ENCODE assay signal across 1 cellular context in the genomic region with DNA sequence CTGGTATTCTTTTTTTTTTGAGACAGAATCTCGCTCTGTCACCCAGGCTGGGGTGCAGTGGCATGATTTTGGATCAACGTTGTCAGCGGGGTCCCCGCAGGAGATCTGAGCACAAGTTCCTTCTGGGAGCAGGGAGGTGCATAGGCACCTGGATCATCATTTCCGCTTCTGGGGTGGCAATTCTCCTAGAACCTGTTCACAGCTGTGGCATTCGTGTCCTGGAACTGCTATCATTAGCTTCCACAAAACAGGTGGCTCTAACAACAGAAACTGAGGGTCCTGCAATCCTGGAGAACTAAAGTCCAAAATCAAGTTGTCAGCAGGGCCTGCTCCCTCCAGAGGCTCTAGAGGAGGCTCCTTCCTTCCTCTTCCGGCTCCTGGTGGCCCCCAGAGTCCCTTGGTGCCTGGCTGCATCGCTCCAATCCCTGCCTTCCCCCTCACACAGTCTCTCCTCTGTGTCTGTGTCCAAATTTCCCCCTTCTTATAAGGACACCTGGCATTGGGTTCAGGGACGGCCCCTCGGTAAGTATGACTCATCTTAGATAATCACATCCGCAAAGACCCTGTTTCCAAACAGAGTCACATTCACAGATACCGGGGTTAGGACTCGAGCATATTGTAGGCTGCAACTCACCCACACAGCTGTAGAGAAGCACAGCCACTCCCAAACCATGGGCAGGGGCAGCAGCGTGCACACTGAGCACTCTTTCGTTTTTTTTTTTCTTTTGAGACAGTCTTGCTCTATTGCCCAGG.
TF ChIP-seq lines count a peak whose summit lies in the region.

No MANE protein-coding gene starts in this region.

TF ChIP-seq in GM12878, 131 proteins besides CTCF, POLR2A, EP300 and RAD21 (continued from another document and continues in another):
- no peak for TF ChIP-seq ZNF384 (IDR thresholded peaks at IDR 0.05; ENCODE audit: borderline replicate concordance, low read depth, low read length)
- TF ChIP-seq, protein P1, sequence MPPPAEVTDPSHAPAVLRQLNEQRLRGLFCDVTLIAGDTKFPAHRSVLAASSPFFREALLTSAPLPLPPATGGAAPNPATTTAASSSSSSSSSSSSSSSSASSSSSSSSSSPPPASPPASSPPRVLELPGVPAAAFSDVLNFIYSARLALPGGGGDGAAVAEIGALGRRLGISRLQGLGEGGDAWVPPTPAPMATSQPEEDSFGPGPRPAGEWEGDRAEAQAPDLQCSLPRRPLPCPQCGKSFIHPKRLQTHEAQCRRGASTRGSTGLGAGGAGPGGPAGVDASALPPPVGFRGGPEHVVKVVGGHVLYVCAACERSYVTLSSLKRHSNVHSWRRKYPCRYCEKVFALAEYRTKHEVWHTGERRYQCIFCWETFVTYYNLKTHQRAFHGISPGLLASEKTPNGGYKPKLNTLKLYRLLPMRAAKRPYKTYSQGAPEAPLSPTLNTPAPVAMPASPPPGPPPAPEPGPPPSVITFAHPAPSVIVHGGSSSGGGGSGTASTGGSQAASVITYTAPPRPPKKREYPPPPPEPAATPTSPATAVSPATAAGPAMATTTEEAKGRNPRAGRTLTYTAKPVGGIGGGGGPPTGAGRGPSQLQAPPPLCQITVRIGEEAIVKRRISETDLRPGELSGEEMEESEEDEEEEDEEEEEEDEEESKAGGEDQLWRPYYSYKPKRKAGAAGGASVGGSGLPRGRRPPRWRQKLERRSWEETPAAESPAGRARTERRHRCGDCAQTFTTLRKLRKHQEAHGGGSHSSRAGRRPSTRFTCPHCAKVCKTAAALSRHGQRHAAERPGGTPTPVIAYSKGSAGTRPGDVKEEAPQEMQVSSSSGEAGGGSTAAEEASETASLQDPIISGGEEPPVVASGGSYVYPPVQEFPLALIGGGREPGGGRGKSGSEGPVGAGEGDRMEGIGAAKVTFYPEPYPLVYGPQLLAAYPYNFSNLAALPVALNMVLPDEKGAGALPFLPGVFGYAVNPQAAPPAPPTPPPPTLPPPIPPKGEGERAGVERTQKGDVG (CRISPR knock-in tag; IDR thresholded peaks at IDR 0.05), result no peak
- TF ChIP-seq ZNF274 (IDR thresholded peaks at IDR 0.05; ENCODE audit: insufficient read depth, insufficient read length), result no peak
- TF ChIP-seq ZBED1 (IDR thresholded peaks at IDR 0.05; ENCODE audit: borderline replicate concordance), result no peak
- peak; percentile 46 to 57; a peak in 3 of 4 replicates for TF ChIP-seq BHLHE40 (IDR thresholded peaks at IDR 0.05; ENCODE audit: borderline replicate concordance in 1 of 2, low read depth in 2 of 2, low read length in 1 of 2)
- no peak; the same call in 1 of the 2 replicates for TF ChIP-seq POLR2AphosphoS5 (IDR thresholded peaks at IDR 0.05; ENCODE audit: low read length)
- no peak for TF ChIP-seq ESRRA (IDR thresholded peaks at IDR 0.05; ENCODE audit: low read length)
- no peak for TF ChIP-seq BMI1 (IDR thresholded peaks at IDR 0.05; ENCODE audit: borderline replicate concordance)
- TF ChIP-seq, protein P2, sequence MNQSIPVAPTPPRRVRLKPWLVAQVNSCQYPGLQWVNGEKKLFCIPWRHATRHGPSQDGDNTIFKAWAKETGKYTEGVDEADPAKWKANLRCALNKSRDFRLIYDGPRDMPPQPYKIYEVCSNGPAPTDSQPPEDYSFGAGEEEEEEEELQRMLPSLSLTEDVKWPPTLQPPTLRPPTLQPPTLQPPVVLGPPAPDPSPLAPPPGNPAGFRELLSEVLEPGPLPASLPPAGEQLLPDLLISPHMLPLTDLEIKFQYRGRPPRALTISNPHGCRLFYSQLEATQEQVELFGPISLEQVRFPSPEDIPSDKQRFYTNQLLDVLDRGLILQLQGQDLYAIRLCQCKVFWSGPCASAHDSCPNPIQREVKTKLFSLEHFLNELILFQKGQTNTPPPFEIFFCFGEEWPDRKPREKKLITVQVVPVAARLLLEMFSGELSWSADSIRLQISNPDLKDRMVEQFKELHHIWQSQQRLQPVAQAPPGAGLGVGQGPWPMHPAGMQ (IDR thresholded peaks at IDR 0.05; ENCODE audit: borderline replicate concordance), result no peak
- TF ChIP-seq RCOR1 (conservative IDR thresholded peaks at IDR 0.05; ENCODE audit: low read depth, low read length), result no peak
- TF ChIP-seq GATAD2B (conservative IDR thresholded peaks at IDR 0.05; ENCODE audit: low read depth), result peak; percentile 16; the same call in 1 of the 2 replicates
- peak; percentile 66; the same call in 1 of the 3 replicates for TF ChIP-seq POU2F2 (IDR thresholded peaks at IDR 0.05; ENCODE audit: borderline replicate concordance, low read depth, low read length)
- no peak for TF ChIP-seq YBX1 (IDR thresholded peaks at IDR 0.05)
- no peak for TF ChIP-seq STAT3 (IDR thresholded peaks at IDR 0.05; ENCODE audit: low read depth, low read length)
- peak; percentile 94; the same call in 1 of the 2 replicates for TF ChIP-seq TCF12 (IDR thresholded peaks at IDR 0.05; ENCODE audit: low read depth, low read length)
- no peak for TF ChIP-seq HDAC6 (IDR thresholded peaks at IDR 0.05; ENCODE audit: unreplicated experiment)
- TF ChIP-seq YY1 (IDR thresholded peaks at IDR 0.05; ENCODE audit: low read depth, low read length), result no peak
- TF ChIP-seq, protein P3, sequence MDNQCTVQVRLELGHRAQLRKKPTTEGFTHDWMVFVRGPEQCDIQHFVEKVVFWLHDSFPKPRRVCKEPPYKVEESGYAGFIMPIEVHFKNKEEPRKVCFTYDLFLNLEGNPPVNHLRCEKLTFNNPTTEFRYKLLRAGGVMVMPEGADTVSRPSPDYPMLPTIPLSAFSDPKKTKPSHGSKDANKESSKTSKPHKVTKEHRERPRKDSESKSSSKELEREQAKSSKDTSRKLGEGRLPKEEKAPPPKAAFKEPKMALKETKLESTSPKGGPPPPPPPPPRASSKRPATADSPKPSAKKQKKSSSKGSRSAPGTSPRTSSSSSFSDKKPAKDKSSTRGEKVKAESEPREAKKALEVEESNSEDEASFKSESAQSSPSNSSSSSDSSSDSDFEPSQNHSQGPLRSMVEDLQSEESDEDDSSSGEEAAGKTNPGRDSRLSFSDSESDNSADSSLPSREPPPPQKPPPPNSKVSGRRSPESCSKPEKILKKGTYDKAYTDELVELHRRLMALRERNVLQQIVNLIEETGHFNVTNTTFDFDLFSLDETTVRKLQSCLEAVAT (IDR thresholded peaks at IDR 0.05), result no peak; the same call in 1 of the 2 replicates
- TF ChIP-seq FOXK2 (IDR thresholded peaks at IDR 0.05), result no peak
- TF ChIP-seq ASH2L (IDR thresholded peaks at IDR 0.05; ENCODE audit: borderline replicate concordance, low read depth), result no peak
- no peak for TF ChIP-seq NFXL1 (IDR thresholded peaks at IDR 0.05; ENCODE audit: borderline replicate concordance)
- TF ChIP-seq CHD1 (IDR thresholded peaks at IDR 0.05; ENCODE audit: low read depth, low read length), result no peak
- no peak for TF ChIP-seq NR2C2 (IDR thresholded peaks at IDR 0.05; ENCODE audit: borderline replicate concordance, control insufficient read depth, insufficient read length, low read depth)
- no peak for TF ChIP-seq HCFC1 (IDR thresholded peaks at IDR 0.05; ENCODE audit: low read length)
- no peak for TF ChIP-seq MYB (IDR thresholded peaks at IDR 0.05; ENCODE audit: borderline replicate concordance, low read depth, low read length)
- no peak for TF ChIP-seq KDM1A (IDR thresholded peaks at IDR 0.05; ENCODE audit: borderline replicate concordance)
- 0 out of 3 replicates have a peak, but pooled peaks of 1 of the 2 experiments have one; percentile 12 for TF ChIP-seq EGR1 (IDR thresholded peaks at IDR 0.05; ENCODE audit: borderline replicate concordance in 1 of 2, low read depth in 2 of 2, low read length in 2 of 2)
- TF ChIP-seq RUNX3 (IDR thresholded peaks at IDR 0.05; ENCODE audit: low read length), result peak; percentile 75
- TF ChIP-seq, protein P4, sequence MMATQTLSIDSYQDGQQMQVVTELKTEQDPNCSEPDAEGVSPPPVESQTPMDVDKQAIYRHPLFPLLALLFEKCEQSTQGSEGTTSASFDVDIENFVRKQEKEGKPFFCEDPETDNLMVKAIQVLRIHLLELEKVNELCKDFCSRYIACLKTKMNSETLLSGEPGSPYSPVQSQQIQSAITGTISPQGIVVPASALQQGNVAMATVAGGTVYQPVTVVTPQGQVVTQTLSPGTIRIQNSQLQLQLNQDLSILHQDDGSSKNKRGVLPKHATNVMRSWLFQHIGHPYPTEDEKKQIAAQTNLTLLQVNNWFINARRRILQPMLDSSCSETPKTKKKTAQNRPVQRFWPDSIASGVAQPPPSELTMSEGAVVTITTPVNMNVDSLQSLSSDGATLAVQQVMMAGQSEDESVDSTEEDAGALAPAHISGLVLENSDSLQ (IDR thresholded peaks at IDR 0.05), result no peak
- TF ChIP-seq, protein P5, sequence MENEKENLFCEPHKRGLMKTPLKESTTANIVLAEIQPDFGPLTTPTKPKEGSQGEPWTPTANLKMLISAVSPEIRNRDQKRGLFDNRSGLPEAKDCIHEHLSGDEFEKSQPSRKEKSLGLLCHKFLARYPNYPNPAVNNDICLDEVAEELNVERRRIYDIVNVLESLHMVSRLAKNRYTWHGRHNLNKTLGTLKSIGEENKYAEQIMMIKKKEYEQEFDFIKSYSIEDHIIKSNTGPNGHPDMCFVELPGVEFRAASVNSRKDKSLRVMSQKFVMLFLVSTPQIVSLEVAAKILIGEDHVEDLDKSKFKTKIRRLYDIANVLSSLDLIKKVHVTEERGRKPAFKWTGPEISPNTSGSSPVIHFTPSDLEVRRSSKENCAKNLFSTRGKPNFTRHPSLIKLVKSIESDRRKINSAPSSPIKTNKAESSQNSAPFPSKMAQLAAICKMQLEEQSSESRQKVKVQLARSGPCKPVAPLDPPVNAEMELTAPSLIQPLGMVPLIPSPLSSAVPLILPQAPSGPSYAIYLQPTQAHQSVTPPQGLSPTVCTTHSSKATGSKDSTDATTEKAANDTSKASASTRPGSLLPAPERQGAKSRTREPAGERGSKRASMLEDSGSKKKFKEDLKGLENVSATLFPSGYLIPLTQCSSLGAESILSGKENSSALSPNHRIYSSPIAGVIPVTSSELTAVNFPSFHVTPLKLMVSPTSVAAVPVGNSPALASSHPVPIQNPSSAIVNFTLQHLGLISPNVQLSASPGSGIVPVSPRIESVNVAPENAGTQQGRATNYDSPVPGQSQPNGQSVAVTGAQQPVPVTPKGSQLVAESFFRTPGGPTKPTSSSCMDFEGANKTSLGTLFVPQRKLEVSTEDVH (IDR thresholded peaks at IDR 0.05; ENCODE audit: low read depth, partially characterized antibody), result no peak
- TF ChIP-seq TAF1 (IDR thresholded peaks at IDR 0.05; ENCODE audit: borderline replicate concordance, low read depth, low read length), result 0 out of 2 replicates have a peak, but pooled peaks have one; percentile 29
- TF ChIP-seq CBFB (IDR thresholded peaks at IDR 0.05; ENCODE audit: low read depth), result 0 out of 2 replicates have a peak, but pooled peaks have one; percentile 18
- TF ChIP-seq SMARCA5 (IDR thresholded peaks at IDR 0.05), result no peak
- peak; percentile 30; the same call in 1 of the 2 replicates for TF ChIP-seq CHD2 (IDR thresholded peaks at IDR 0.05; ENCODE audit: borderline replicate concordance, low read depth, low read length)
- peak; percentile 48; the same call in 1 of the 2 replicates for TF ChIP-seq RB1 (IDR thresholded peaks at IDR 0.05; ENCODE audit: borderline replicate concordance)
- TF ChIP-seq IRF4 (IDR thresholded peaks at IDR 0.05; ENCODE audit: low read depth, low read length), result 0 out of 2 replicates have a peak, but pooled peaks have one; percentile 48
- TF ChIP-seq ZNF207 (IDR thresholded peaks at IDR 0.05; ENCODE audit: borderline replicate concordance), result no peak
- TF ChIP-seq STAT1 (conservative IDR thresholded peaks at IDR 0.05), result 0 out of 2 replicates have a peak, but pooled peaks have one; percentile 22
- TF ChIP-seq, protein P6, sequence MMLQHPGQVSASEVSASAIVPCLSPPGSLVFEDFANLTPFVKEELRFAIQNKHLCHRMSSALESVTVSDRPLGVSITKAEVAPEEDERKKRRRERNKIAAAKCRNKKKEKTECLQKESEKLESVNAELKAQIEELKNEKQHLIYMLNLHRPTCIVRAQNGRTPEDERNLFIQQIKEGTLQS (IDR thresholded peaks at IDR 0.05; ENCODE audit: borderline replicate concordance, extremely low read depth, low read depth, low read length), result no peak
- no peak for TF ChIP-seq SIX5 (IDR thresholded peaks at IDR 0.05; ENCODE audit: low read depth, low read length, severe bottlenecking)
- TF ChIP-seq SMC3 (IDR thresholded peaks at IDR 0.05; ENCODE audit: borderline replicate concordance, low read length), result no peak
- TF ChIP-seq NRF1 (conservative IDR thresholded peaks at IDR 0.05; ENCODE audit: low read depth, low read length), result no peak
- TF ChIP-seq, protein P7, sequence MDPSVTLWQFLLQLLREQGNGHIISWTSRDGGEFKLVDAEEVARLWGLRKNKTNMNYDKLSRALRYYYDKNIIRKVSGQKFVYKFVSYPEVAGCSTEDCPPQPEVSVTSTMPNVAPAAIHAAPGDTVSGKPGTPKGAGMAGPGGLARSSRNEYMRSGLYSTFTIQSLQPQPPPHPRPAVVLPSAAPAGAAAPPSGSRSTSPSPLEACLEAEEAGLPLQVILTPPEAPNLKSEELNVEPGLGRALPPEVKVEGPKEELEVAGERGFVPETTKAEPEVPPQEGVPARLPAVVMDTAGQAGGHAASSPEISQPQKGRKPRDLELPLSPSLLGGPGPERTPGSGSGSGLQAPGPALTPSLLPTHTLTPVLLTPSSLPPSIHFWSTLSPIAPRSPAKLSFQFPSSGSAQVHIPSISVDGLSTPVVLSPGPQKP (IDR thresholded peaks at IDR 0.05; ENCODE audit: low read depth, low read length), result no peak
- no peak for TF ChIP-seq SUZ12 (IDR thresholded peaks at IDR 0.05; ENCODE audit: unreplicated experiment)
- TF ChIP-seq MXI1 (IDR thresholded peaks at IDR 0.05; ENCODE audit: low read depth, low read length), result no peak; the same call in 1 of the 2 replicates
- TF ChIP-seq MEF2B (IDR thresholded peaks at IDR 0.05; ENCODE audit: partially characterized antibody, poor library complexity, severe bottlenecking), result no peak
- TF ChIP-seq, protein P8, sequence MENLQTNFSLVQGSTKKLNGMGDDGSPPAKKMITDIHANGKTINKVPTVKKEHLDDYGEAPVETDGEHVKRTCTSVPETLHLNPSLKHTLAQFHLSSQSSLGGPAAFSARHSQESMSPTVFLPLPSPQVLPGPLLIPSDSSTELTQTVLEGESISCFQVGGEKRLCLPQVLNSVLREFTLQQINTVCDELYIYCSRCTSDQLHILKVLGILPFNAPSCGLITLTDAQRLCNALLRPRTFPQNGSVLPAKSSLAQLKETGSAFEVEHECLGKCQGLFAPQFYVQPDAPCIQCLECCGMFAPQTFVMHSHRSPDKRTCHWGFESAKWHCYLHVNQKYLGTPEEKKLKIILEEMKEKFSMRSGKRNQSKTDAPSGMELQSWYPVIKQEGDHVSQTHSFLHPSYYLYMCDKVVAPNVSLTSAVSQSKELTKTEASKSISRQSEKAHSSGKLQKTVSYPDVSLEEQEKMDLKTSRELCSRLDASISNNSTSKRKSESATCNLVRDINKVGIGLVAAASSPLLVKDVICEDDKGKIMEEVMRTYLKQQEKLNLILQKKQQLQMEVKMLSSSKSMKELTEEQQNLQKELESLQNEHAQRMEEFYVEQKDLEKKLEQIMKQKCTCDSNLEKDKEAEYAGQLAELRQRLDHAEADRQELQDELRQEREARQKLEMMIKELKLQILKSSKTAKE (IDR thresholded peaks at IDR 0.05; ENCODE audit: low read depth, poor library complexity, severe bottlenecking), result peak; percentile 61
- TF ChIP-seq TBL1XR1 (IDR thresholded peaks at IDR 0.05; ENCODE audit: low read depth, low read length), result peak; percentile 48; the same call in 1 of the 2 replicates
